In genomic region chr1:44819257-44819593, GRCh38 we compare ENCODE assay signal across 8 cellular contexts.
DNase-seq lines count a peak whose midpoint lies in the region; ATAC-seq and TF ChIP-seq lines count a peak whose summit lies in the region.

No MANE protein-coding gene starts in this region.

- no peaks in the 10 kb centered on the region for H3K27me3 ChIP-seq in BLaER1 treated with 17β-estradiol and CSF1 and Interleukin-3, amounts not matched to agents 10 nM and 100 nM
- no peaks in the 10 kb centered on the region for H3K27me3 ChIP-seq in HUES48 (ENCODE audit: control insufficient read depth, insufficient read depth, low read length)

- peak overlapping the region; percentile 88 for H3K4me3 Mint-ChIP-seq in memory B cell

- no peaks in the 10 kb centered on the region for H3K36me3 Mint-ChIP-seq in memory B cell

- no peak for DNase-seq in cardiac fibroblast (ENCODE audit: low read depth in 2 of 2)
- DNase-seq in memory B cell (ENCODE audit: low spot score in 2 of 2): no peak
- DNase-seq in D341Med (ENCODE audit: low spot score): no peak
- DNase-seq in AML-193 (lab: John Stamatoyannopoulos, UW): no peak
- no peak for DNase-seq in iPS-NIHi7 (ENCODE audit: extremely low spot score)

- ATAC-seq in memory B cell (ENCODE audit: low read depth): no peak
- ATAC-seq in GM18907 (IDR thresholded peaks at IDR 0.05; ENCODE audit: unreplicated experiment): no peak

- H3K27ac ChIP-seq in BLaER1 treated with 17β-estradiol and CSF1 and Interleukin-3, amounts not matched to agents 10 nM and 100 nM: peak overlapping the region; percentile 90 to 100 (median 98)
- peak overlapping the region; percentile 97 for H3K27ac ChIP-seq in HUES48 (ENCODE audit: low read depth, low read length)

- peaks cover 19% of the 10 kb centered on the region for H3K4me1 Mint-ChIP-seq in memory B cell

- peak overlapping the region; percentile 100 for H3K27ac Mint-ChIP-seq in memory B cell

- H4K20me1 ChIP-seq in BLaER1 treated with 17β-estradiol and CSF1 and Interleukin-3, amounts not matched to agents 10 nM and 100 nM: no peaks in the 10 kb centered on the region

- no peaks in the 10 kb centered on the region for H3K9me3 ChIP-seq in BLaER1 treated with 17β-estradiol and CSF1 and Interleukin-3, amounts not matched to agents 10 nM and 100 nM (replicated peaks in 1 of 11)
- no peaks in the 10 kb centered on the region for H3K9me3 ChIP-seq in HUES48 (ENCODE audit: control insufficient read depth, insufficient read depth, low read length)

- no peaks in the 10 kb centered on the region for H3K27me3 Mint-ChIP-seq in memory B cell

- H3K9ac ChIP-seq in BLaER1 treated with 17β-estradiol and CSF1 and Interleukin-3, amounts not matched to agents 10 nM and 100 nM: peak overlapping the region; percentile 90 to 99 (median 96)
- no peak overlapping the region for H3K9ac ChIP-seq in HUES48 (ENCODE audit: low read depth, low read length)

- peaks cover 0 to 16% (median 0%) of the 10 kb centered on the region in 11 experiments; a peak in 5 of 22 replicates for H3K36me3 ChIP-seq in BLaER1 treated with 17β-estradiol and CSF1 and Interleukin-3, amounts not matched to agents 10 nM and 100 nM
- H3K36me3 ChIP-seq in HUES48 (ENCODE audit: control insufficient read depth, insufficient read depth, low read length): no peaks in the 10 kb centered on the region

- peak overlapping the region; percentile 81 to 98 (median 96) for H3K4me2 ChIP-seq in BLaER1 treated with 17β-estradiol and CSF1 and Interleukin-3, amounts not matched to agents 10 nM and 100 nM

- peak overlapping the region; percentile 51 to 71 (median 59) for H3K4me3 ChIP-seq in BLaER1 treated with 17β-estradiol and CSF1 and Interleukin-3, amounts not matched to agents 10 nM and 100 nM
- H3K4me3 ChIP-seq in HUES48 (ENCODE audit: low read depth, low read length) (peak overlapping the region; percentile 36), cardiac fibroblast (replicated peaks in 1 of 2; ENCODE audit: low read depth in 2 of 2, low read length in 2 of 2) (peak overlapping the region; percentile 4 to 25)

- TF ChIP-seq CTCF in cardiac fibroblast (IDR thresholded peaks at IDR 0.05; ENCODE audit: low read depth, low read length): no peak

- no peaks in the 10 kb centered on the region for H3K9me3 Mint-ChIP-seq in memory B cell

- peaks cover 33 to 54% (median 44%) of the 10 kb centered on the region in 10 experiments for H3K4me1 ChIP-seq in BLaER1 treated with 17β-estradiol and CSF1 and Interleukin-3, amounts not matched to agents 10 nM and 100 nM
- peaks cover 6% of the 10 kb centered on the region; the same call in 1 of the 2 replicates for H3K4me1 ChIP-seq in HUES48 (ENCODE audit: control insufficient read depth, insufficient read depth, low read length)
